Comparison of ENCODE assay signal across 24 cellular contexts in genomic region chr5:76667495-76667894, GRCh38. TPM values are rescaled to one million over a fixed set of nuclear protein-coding genes. Genes with fewer than 3 reads are reported as not detected.
"Had no signal": no experiment of that assay in that cellular context is flagged by ENCODE, and none has a peak within 500 bp of the region (broad histone marks: within the 10 kb centered on the region; RNA-seq: fewer than 3 reads in every experiment).

No MANE protein-coding gene starts in this region.

- H3K4me1 ChIP-seq: colonic mucosa, gastrocnemius medialis, neural progenitor cell, parathyroid adenoma, prostate gland, right atrium auricular region, spleen, stomach, tibial artery had no signal

- H3K9ac ChIP-seq: neural progenitor cell, parathyroid adenoma had no signal

- H3K4me2 ChIP-seq: neural progenitor cell had no signal

- H3K79me2 ChIP-seq: parathyroid adenoma had no signal

- H3K27me3 Mint-ChIP-seq: dendritic cell treated with granulocyte-macrophage colony-stimulating factor and Interleukin-4, amounts not matched to agents 40 ng/mL and 50 ng/mL, for 4 days; stimulated activated naive B cell treated with anti-CD40 and anti-IgM and Interleukin-4, amounts not matched to agents 10 μg/mL and 1 μg/mL and 100 μg/mL, for 72 hours; type B pancreatic cell had no signal

- H2AFZ ChIP-seq: neural progenitor cell, parathyroid adenoma had no signal

- DNase-seq: colonic mucosa; effector CD8-positive, alpha-beta T cell; endodermal cell; foreskin fibroblast; gastrocnemius medialis; head of caudate nucleus; kidney; mammary epithelial cell; spleen; stimulated activated CD4-positive, alpha-beta T cell treated with anti-CD3 and anti-CD28 coated beads, Interleukin-4, amount 100 ng/mL, for 4 hours; stimulated activated naive B cell treated with anti-CD40 and anti-IgM and Interleukin-4, amounts not matched to agents 10 μg/mL and 1 μg/mL and 100 μg/mL, for 72 hours; stomach; tibial artery had no signal

- H3K27me3 ChIP-seq: colonic mucosa, gastrocnemius medialis, neural progenitor cell, right atrium auricular region, spleen, stomach, tibial artery had no signal

- H3K27ac Mint-ChIP-seq: dendritic cell treated with granulocyte-macrophage colony-stimulating factor and Interleukin-4, amounts not matched to agents 40 ng/mL and 50 ng/mL, for 4 days; endodermal cell; nephron; neural progenitor cell; stimulated activated naive B cell treated with anti-CD40 and anti-IgM and Interleukin-4, amounts not matched to agents 10 μg/mL and 1 μg/mL and 100 μg/mL, for 72 hours; type B pancreatic cell had no signal

- H3K9me3 Mint-ChIP-seq: dendritic cell treated with granulocyte-macrophage colony-stimulating factor and Interleukin-4, amounts not matched to agents 40 ng/mL and 50 ng/mL, for 4 days; endodermal cell; nephron; neural progenitor cell; stimulated activated naive B cell treated with anti-CD40 and anti-IgM and Interleukin-4, amounts not matched to agents 10 μg/mL and 1 μg/mL and 100 μg/mL, for 72 hours had no signal

- H3K9me3 ChIP-seq: colonic mucosa, gastrocnemius medialis, prostate gland, right atrium auricular region, spleen, stomach, tibial artery had no signal

- H3K36me3 ChIP-seq: colonic mucosa, gastrocnemius medialis, neural progenitor cell, prostate gland, right atrium auricular region, tibial artery had no signal

- H3K27ac ChIP-seq: colonic mucosa, epithelial cell of prostate, gastrocnemius medialis, neural progenitor cell, parathyroid adenoma, prostate gland, right atrium auricular region, skin epidermis, spleen, stomach, tibial artery had no signal

- ATAC-seq: esophagus mucosa; gastrocnemius medialis; left lobe of liver; stimulated activated naive B cell treated with anti-CD40 and anti-IgM and Interleukin-4, amounts not matched to agents 10 μg/mL and 1 μg/mL and 100 μg/mL, for 72 hours had no signal

- H3K4me3 ChIP-seq: colonic mucosa, gastrocnemius medialis, neural progenitor cell, prostate gland, right atrium auricular region, skin epidermis, spleen, stomach, tibial artery had no signal

- H3K4me3 Mint-ChIP-seq: dendritic cell treated with granulocyte-macrophage colony-stimulating factor and Interleukin-4, amounts not matched to agents 40 ng/mL and 50 ng/mL, for 4 days; endodermal cell; nephron; neural progenitor cell; stimulated activated naive B cell treated with anti-CD40 and anti-IgM and Interleukin-4, amounts not matched to agents 10 μg/mL and 1 μg/mL and 100 μg/mL, for 72 hours; type B pancreatic cell had no signal

- H3K4me1 Mint-ChIP-seq: nephron; neural progenitor cell; stimulated activated naive B cell treated with anti-CD40 and anti-IgM and Interleukin-4, amounts not matched to agents 10 μg/mL and 1 μg/mL and 100 μg/mL, for 72 hours had no signal

RNA-seq across cellular contexts. Expression of gene F2RL2, which starts 44.3 kb away (rescaled TPM):
- total RNA-seq: gastrocnemius medialis, prostate gland had no signal
